ENCODE assay signal across 8 cellular contexts in the genomic region with DNA sequence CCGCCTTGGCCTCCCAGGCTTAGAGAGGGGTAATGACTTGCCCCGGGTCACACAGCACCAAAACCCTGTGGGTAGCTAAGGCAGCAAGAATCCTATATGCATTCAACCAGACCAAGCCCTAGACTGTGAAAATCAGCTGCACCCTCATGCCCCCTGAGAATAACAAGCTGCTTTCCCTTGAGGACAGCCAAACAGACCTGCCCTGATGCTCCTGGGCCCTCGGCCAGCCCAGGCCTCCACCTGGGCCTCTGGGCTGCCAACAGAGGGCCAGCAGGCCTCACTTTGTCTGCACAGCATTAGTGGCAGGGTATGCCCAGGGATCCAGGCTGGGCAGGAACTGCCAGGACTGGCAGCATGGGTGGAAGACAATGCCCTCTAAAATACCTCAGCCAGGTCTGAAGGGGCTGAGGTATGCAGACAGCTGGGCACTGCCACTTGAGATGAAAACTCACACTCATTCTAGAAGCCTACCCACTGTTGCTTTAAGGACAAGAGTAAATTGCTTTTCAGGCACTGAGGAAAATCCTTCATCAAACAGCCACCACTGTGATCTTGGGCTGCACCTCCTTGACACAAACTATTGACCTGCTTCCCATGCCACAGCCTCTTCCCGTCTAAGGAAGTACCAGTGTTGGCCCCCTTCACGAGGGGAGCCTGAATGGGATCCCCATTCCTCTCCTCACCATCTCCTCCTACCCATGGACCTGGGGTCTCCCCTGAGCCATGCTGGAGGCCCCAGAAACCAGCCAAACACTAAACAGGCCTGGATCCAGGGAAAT. TPM values are rescaled to one million over a fixed set of nuclear protein-coding genes. Genes with fewer than 3 reads are reported as not detected.
A peak's percentile ranks its signal among the peaks of the same experiment; 100 is the strongest.
DNase-seq lines count a peak whose midpoint lies in the region; ATAC-seq and TF ChIP-seq lines count a peak whose summit lies in the region.

No MANE protein-coding gene starts in this region.

- intact Hi-C loops in naive thymus-derived CD4-positive, alpha-beta T cell (cut with micrococcal nuclease): loop anchor here (2.0 to 5.0 kb wide), 2 partner anchors 49 to 857 kb away; a partner anchor contains a TSS
- intact Hi-C loops in sciatic nerve (cut with DNase I): no loop called here

- CTCF ChIA-PET in naive thymus-derived CD4-positive, alpha-beta T cell (lab: Charles Lee): interaction anchor here (1.3 kb wide), 1 partner anchor 14 kb away, joined by 6 read pairs; no protein-coding TSS in a partner anchor

- H3K9me3 ChIP-seq in naive thymus-derived CD4-positive, alpha-beta T cell (ENCODE audit: control insufficient read depth in 2 of 3, low read length in 3 of 3): no peaks in the 10 kb centered on the region

- no peaks in the 10 kb centered on the region for H3K27me3 ChIP-seq in naive thymus-derived CD4-positive, alpha-beta T cell (ENCODE audit: control insufficient read depth in 2 of 2, insufficient read depth in 2 of 2, low read length in 2 of 2)
- H3K27me3 ChIP-seq in foreskin keratinocyte: no peaks in the 10 kb centered on the region

- peaks cover 20 to 32% of the 10 kb centered on the region in 2 donors for H3K4me1 ChIP-seq in naive thymus-derived CD4-positive, alpha-beta T cell (ENCODE audit: control insufficient read depth in 2 of 2, insufficient read depth in 2 of 2, low read length in 2 of 2)
- H3K4me1 ChIP-seq in foreskin keratinocyte: no peaks in the 10 kb centered on the region

- DNase-seq in D341Med (ENCODE audit: low spot score) (peak; percentile 78), foreskin keratinocyte (no peak), sciatic nerve (ENCODE audit: low spot score) (no peak)
- DNase-seq in activated naive CD4-positive, alpha-beta T cell treated with anti-CD3 and anti-CD28 coated beads, Interleukin-2, amount 50 U/mL, for 72 hours (ENCODE audit: low spot score in 2 of 2): no peak
- no peak for DNase-seq in naive thymus-derived CD4-positive, alpha-beta T cell

- peak overlapping the region; percentile 70 to 95 for H3K27ac Mint-ChIP-seq in activated naive CD4-positive, alpha-beta T cell treated with anti-CD3 and anti-CD28 coated beads, Interleukin-2, amount 50 U/mL, for 72 hours
- peak overlapping the region; percentile 84 to 98 (median 93) for H3K27ac Mint-ChIP-seq in naive thymus-derived CD4-positive, alpha-beta T cell

- H3K9me3 Mint-ChIP-seq in activated naive CD4-positive, alpha-beta T cell treated with anti-CD3 and anti-CD28 coated beads, Interleukin-2, amount 50 U/mL, for 72 hours: no peaks in the 10 kb centered on the region
- no peaks in the 10 kb centered on the region for H3K9me3 Mint-ChIP-seq in naive thymus-derived CD4-positive, alpha-beta T cell

- POLR2A ChIA-PET in naive thymus-derived CD4-positive, alpha-beta T cell (lab: Charles Lee): interaction anchor here (0.8 to 0.9 kb wide), 2 partner anchors 10 to 83 kb away, joined by 4 read pairs; no protein-coding TSS in a partner anchor

- peak overlapping the region; percentile 29 for H3K4me3 ChIP-seq in naive thymus-derived CD4-positive, alpha-beta T cell (ENCODE audit: low read length)

- H3K4me3 Mint-ChIP-seq in naive thymus-derived CD4-positive, alpha-beta T cell: peak overlapping the region in 9 of 10 donors; percentile 60 to 86 (median 79)

- H3K4me1 Mint-ChIP-seq in naive thymus-derived CD4-positive, alpha-beta T cell: peaks cover 47 to 80% (median 71%) of the 10 kb centered on the region in 7 donors

- no peaks in the 10 kb centered on the region for H3K36me3 ChIP-seq in naive thymus-derived CD4-positive, alpha-beta T cell (ENCODE audit: control insufficient read depth in 2 of 3, insufficient read depth in 3 of 3, low read length in 3 of 3)

- H3K27me3 Mint-ChIP-seq in naive thymus-derived CD4-positive, alpha-beta T cell: no peaks in the 10 kb centered on the region

- peak overlapping the region; percentile 91 for H3K27ac ChIP-seq in naive thymus-derived CD4-positive, alpha-beta T cell (ENCODE audit: low read depth, low read length)
- H3K27ac ChIP-seq in foreskin keratinocyte: no peak overlapping the region

- H3K36me3 Mint-ChIP-seq in activated naive CD4-positive, alpha-beta T cell treated with anti-CD3 and anti-CD28 coated beads, Interleukin-2, amount 50 U/mL, for 72 hours: peaks cover 0 to 7% of the 10 kb centered on the region in 2 donors
- H3K36me3 Mint-ChIP-seq in naive thymus-derived CD4-positive, alpha-beta T cell: peaks cover 0 to 18% (median 3%) of the 10 kb centered on the region in 5 donors

- ATAC-seq in HG02759 (IDR thresholded peaks at IDR 0.05; ENCODE audit: unreplicated experiment): peak; percentile 1
- no peak for ATAC-seq in activated naive CD4-positive, alpha-beta T cell treated with anti-CD3 and anti-CD28 coated beads, Interleukin-2, amount 50 U/mL, for 72 hours
- no peak for ATAC-seq in naive thymus-derived CD4-positive, alpha-beta T cell
- no peak for ATAC-seq in GM19035 (IDR thresholded peaks at IDR 0.05; ENCODE audit: unreplicated experiment)
- ATAC-seq in foreskin keratinocyte: no peak
- ATAC-seq in sciatic nerve: no peak
- ATAC-seq in HG03342 (IDR thresholded peaks at IDR 0.05; ENCODE audit: unreplicated experiment): no peak

- TF ChIP-seq CTCF in foreskin keratinocyte (conservative IDR thresholded peaks at IDR 0.05): no peak

RNA-seq across cellular contexts. Expression of a gene that starts 8.8 kb away (rescaled TPM):
- 10 to 100 TPM; 13.9 to 18.2 TPM for total RNA-seq in activated naive CD4-positive, alpha-beta T cell treated with anti-CD3 and anti-CD28 coated beads, Interleukin-2, amount 50 U/mL, for 72 hours
- 10 to 100 TPM; 16.6 to 35.9 (median 30.4) TPM for total RNA-seq in naive thymus-derived CD4-positive, alpha-beta T cell
- 10 to 100 TPM; 11.3 to 22.5 TPM for polyA plus RNA-seq in naive thymus-derived CD4-positive, alpha-beta T cell
- total RNA-seq in foreskin keratinocyte (12.3 and 12.5 TPM in 2 replicates), sciatic nerve (31.1 TPM)
- polyA plus RNA-seq in foreskin keratinocyte: 6.7 and 6.9 TPM in 2 replicates

RNA-seq across cellular contexts. Expression of a gene that starts 24.3 kb away (rescaled TPM):
- 10 to 100 TPM in 1 of 2 donors, 1 to 10 TPM in 1; 6.1 to 16.6 TPM for total RNA-seq in activated naive CD4-positive, alpha-beta T cell treated with anti-CD3 and anti-CD28 coated beads, Interleukin-2, amount 50 U/mL, for 72 hours
- 10 to 100 TPM; 23.7 to 45.2 (median 36.7) TPM for total RNA-seq in naive thymus-derived CD4-positive, alpha-beta T cell
- polyA plus RNA-seq in naive thymus-derived CD4-positive, alpha-beta T cell: 10 to 100 TPM in 1 of 2 donors, 1 to 10 TPM in 1; 7.5 to 10.3 TPM
- total RNA-seq in foreskin keratinocyte: 7.6 and 8.4 TPM in 2 replicates
- 5.7 and 6.2 TPM in 2 replicates for polyA plus RNA-seq in foreskin keratinocyte
- total RNA-seq in sciatic nerve: 19.7 TPM
